1 cellular context compared by ENCODE assay signal in the genomic region with DNA sequence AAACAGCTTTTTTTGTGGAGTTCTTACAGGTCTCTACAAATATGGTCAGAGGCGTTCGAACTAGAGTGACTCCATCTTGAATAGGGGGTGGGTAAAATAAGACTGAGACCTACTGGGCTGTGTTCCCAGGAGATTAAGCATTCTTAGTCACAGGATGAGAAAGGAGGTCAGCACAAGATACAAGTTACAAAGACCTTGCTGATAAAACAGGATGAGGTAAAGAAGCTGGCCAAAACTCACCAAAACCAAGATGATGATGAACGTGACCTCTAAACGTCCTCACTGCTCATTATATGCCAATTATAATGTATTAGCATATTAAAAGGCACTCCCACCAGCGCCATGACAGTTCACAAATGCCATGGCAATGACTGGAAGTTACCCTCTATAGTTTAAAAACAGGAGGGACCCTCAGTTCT.
TF ChIP-seq lines count a peak whose summit lies in the region.

No MANE protein-coding gene starts in this region.

TF ChIP-seq in WTC11, 78 proteins besides CTCF, POLR2A, EP300 and RAD21 (continued from another document):
- TF ChIP-seq, protein P1, sequence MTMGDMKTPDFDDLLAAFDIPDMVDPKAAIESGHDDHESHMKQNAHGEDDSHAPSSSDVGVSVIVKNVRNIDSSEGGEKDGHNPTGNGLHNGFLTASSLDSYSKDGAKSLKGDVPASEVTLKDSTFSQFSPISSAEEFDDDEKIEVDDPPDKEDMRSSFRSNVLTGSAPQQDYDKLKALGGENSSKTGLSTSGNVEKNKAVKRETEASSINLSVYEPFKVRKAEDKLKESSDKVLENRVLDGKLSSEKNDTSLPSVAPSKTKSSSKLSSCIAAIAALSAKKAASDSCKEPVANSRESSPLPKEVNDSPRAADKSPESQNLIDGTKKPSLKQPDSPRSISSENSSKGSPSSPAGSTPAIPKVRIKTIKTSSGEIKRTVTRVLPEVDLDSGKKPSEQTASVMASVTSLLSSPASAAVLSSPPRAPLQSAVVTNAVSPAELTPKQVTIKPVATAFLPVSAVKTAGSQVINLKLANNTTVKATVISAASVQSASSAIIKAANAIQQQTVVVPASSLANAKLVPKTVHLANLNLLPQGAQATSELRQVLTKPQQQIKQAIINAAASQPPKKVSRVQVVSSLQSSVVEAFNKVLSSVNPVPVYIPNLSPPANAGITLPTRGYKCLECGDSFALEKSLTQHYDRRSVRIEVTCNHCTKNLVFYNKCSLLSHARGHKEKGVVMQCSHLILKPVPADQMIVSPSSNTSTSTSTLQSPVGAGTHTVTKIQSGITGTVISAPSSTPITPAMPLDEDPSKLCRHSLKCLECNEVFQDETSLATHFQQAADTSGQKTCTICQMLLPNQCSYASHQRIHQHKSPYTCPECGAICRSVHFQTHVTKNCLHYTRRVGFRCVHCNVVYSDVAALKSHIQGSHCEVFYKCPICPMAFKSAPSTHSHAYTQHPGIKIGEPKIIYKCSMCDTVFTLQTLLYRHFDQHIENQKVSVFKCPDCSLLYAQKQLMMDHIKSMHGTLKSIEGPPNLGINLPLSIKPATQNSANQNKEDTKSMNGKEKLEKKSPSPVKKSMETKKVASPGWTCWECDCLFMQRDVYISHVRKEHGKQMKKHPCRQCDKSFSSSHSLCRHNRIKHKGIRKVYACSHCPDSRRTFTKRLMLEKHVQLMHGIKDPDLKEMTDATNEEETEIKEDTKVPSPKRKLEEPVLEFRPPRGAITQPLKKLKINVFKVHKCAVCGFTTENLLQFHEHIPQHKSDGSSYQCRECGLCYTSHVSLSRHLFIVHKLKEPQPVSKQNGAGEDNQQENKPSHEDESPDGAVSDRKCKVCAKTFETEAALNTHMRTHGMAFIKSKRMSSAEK (CRISPR knock-in tag; IDR thresholded peaks at IDR 0.05; ENCODE audit: borderline replicate concordance) = peak; percentile 91; the same call in 1 of the 2 replicates
- TF ChIP-seq, protein P2, sequence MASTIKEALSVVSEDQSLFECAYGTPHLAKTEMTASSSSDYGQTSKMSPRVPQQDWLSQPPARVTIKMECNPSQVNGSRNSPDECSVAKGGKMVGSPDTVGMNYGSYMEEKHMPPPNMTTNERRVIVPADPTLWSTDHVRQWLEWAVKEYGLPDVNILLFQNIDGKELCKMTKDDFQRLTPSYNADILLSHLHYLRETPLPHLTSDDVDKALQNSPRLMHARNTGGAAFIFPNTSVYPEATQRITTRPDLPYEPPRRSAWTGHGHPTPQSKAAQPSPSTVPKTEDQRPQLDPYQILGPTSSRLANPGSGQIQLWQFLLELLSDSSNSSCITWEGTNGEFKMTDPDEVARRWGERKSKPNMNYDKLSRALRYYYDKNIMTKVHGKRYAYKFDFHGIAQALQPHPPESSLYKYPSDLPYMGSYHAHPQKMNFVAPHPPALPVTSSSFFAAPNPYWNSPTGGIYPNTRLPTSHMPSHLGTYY (CRISPR knock-in tag; IDR thresholded peaks at IDR 0.05) = peak; percentile 90
- no peak for TF ChIP-seq IRF2 (CRISPR knock-in tag; IDR thresholded peaks at IDR 0.05; ENCODE audit: borderline replicate concordance, low read depth)
- 0 out of 2 replicates have a peak, but pooled peaks have one; percentile 8 for TF ChIP-seq GTF2I (CRISPR knock-in tag; conservative IDR thresholded peaks at IDR 0.05)
- peak; percentile 78; the same call in 1 of the 2 replicates for TF ChIP-seq ZNF396 (CRISPR knock-in tag; IDR thresholded peaks at IDR 0.05; ENCODE audit: borderline replicate concordance)
- TF ChIP-seq NFATC4 (CRISPR knock-in tag; IDR thresholded peaks at IDR 0.05) = peak; percentile 81
- TF ChIP-seq, protein P3, sequence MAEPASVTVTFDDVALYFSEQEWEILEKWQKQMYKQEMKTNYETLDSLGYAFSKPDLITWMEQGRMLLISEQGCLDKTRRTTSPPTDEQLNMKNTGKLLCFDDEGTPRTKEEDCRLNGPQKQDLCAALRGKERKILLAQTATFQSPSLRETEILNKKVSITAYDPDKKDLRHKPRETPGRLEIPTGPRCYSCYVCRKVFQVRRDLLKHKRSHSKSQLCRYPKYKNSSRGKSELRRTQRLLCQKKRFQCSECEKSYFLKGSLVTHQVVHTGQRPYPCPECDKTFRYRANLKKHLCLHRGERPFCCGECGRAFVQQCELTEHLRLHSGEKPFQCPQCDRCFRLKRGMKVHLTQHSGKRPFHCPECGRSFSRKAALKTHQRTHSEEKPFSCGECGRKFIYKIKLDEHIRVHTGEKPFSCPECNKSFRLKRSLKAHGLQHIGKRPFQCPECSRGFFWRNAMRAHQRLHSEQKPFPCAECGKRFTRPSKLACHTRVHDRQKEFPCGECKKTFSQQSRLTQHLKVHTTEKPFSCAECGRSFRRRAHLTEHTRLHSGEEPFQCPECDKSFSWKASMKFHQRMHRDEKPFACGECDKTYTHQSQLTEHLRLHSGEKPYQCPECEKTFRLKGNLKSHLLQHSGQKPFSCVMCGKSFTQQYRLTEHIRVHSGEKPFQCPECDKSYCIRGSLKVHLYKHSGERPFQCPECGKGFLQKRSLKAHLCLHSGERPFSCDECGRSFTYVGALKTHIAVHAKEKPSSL (CRISPR knock-in tag; conservative IDR thresholded peaks at IDR 0.05) = peak; percentile 74
- peak; percentile 88; the same call in 1 of the 2 replicates for TF ChIP-seq PRRX2 (CRISPR knock-in tag; IDR thresholded peaks at IDR 0.05)
- TF ChIP-seq, protein P4, sequence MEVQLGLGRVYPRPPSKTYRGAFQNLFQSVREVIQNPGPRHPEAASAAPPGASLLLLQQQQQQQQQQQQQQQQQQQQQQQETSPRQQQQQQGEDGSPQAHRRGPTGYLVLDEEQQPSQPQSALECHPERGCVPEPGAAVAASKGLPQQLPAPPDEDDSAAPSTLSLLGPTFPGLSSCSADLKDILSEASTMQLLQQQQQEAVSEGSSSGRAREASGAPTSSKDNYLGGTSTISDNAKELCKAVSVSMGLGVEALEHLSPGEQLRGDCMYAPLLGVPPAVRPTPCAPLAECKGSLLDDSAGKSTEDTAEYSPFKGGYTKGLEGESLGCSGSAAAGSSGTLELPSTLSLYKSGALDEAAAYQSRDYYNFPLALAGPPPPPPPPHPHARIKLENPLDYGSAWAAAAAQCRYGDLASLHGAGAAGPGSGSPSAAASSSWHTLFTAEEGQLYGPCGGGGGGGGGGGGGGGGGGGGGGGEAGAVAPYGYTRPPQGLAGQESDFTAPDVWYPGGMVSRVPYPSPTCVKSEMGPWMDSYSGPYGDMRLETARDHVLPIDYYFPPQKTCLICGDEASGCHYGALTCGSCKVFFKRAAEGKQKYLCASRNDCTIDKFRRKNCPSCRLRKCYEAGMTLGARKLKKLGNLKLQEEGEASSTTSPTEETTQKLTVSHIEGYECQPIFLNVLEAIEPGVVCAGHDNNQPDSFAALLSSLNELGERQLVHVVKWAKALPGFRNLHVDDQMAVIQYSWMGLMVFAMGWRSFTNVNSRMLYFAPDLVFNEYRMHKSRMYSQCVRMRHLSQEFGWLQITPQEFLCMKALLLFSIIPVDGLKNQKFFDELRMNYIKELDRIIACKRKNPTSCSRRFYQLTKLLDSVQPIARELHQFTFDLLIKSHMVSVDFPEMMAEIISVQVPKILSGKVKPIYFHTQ (CRISPR knock-in tag; IDR thresholded peaks at IDR 0.05) = peak; percentile 86
- TF ChIP-seq MXD4 (CRISPR knock-in tag; IDR thresholded peaks at IDR 0.05; ENCODE audit: borderline replicate concordance) = peak; percentile 70; the same call in 1 of the 2 replicates
- no peak for TF ChIP-seq ZNF263 (CRISPR knock-in tag; IDR thresholded peaks at IDR 0.05; ENCODE audit: low read depth)
- TF ChIP-seq ZNF671 (CRISPR knock-in tag; IDR thresholded peaks at IDR 0.05) = 0 out of 2 replicates have a peak, but pooled peaks have one; percentile 21
- no peak for TF ChIP-seq ZNF219 (CRISPR knock-in tag; IDR thresholded peaks at IDR 0.05; ENCODE audit: borderline replicate concordance)
- TF ChIP-seq, protein P5, sequence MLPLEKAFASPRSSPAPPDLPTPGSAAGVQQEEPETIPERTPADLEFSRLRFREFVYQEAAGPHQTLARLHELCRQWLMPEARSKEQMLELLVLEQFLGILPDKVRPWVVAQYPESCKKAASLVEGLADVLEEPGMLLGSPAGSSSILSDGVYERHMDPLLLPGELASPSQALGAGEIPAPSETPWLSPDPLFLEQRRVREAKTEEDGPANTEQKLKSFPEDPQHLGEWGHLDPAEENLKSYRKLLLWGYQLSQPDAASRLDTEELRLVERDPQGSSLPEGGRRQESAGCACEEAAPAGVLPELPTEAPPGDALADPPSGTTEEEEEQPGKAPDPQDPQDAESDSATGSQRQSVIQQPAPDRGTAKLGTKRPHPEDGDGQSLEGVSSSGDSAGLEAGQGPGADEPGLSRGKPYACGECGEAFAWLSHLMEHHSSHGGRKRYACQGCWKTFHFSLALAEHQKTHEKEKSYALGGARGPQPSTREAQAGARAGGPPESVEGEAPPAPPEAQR (CRISPR knock-in tag; IDR thresholded peaks at IDR 0.05) = peak; percentile 70; the same call in 1 of the 2 replicates
